ENCODE assay signal across 8 cellular contexts in genomic region chr14:24188251-24189058, GRCh38. TPM values are rescaled to one million over a fixed set of nuclear protein-coding genes. Genes with fewer than 3 reads are reported as not detected.
A peak's percentile ranks its signal among the peaks of the same experiment; 100 is the strongest.
DNase-seq lines count a peak whose midpoint lies in the region; FAIRE-seq and TF ChIP-seq lines count a peak whose summit lies in the region.

Gene IPO4, minus strand, starts transcription at chr14:24188816. Its CDS starts 29 bp downstream, at chr14:24188787.

- no peaks in the 10 kb centered on the region for H3K9me3 ChIP-seq in neuronal stem cell (replicated peaks in 1 of 2; ENCODE audit: control insufficient read depth in 2 of 2, insufficient read depth in 1 of 2, low read depth in 1 of 2, low read length in 2 of 2)
- H3K9me3 ChIP-seq in subcutaneous abdominal adipose tissue (ENCODE audit: control insufficient read depth in 5 of 5, low read length in 5 of 5), result no peaks in the 10 kb centered on the region

- H2BK12ac ChIP-seq in neuronal stem cell (ENCODE audit: low read length), result no peak within 1 kb of the TSS

- peak within 1 kb of the TSS; percentile 70 for H3K23ac ChIP-seq in neuronal stem cell (ENCODE audit: low read depth, low read length, poor library complexity)

- WGBS in neuronal stem cell (ENCODE audit: extremely low coverage in 2 of 2, insufficient read length in 2 of 2, insufficient replicate concordance in 1 of 2), 2 donors, result no CpG with 5 or more reads among the region's 65 CpGs

- H3K9ac ChIP-seq in neuronal stem cell (ENCODE audit: low read depth, low read length, poor library complexity), result peak within 1 kb of the TSS; percentile 90
- peak within 1 kb of the TSS; percentile 56 to 83 (median 78) for H3K9ac ChIP-seq in subcutaneous abdominal adipose tissue (ENCODE audit: low read length in 5 of 5)

- H3K4me3 ChIP-seq in HFF-Myc (replicated peaks; ENCODE audit: low read depth, low read length) (peak within 1 kb of the TSS; percentile 89), neuronal stem cell (ENCODE audit: low read length in 2 of 2) (peak within 1 kb of the TSS; percentile 79 to 94), subcutaneous abdominal adipose tissue (ENCODE audit: low read depth in 1 of 5, low read length in 5 of 5) (peak within 1 kb of the TSS; percentile 68 to 78 (median 74))

- no peak within 1 kb of the TSS for H3K4ac ChIP-seq in neuronal stem cell (ENCODE audit: low read length)

- peaks cover 9% of the 10 kb centered on the region for H3K79me1 ChIP-seq in neuronal stem cell (ENCODE audit: low read depth, low read length)

- no peak within 1 kb of the TSS for H2BK15ac ChIP-seq in neuronal stem cell (ENCODE audit: low read length)

- H3K18ac ChIP-seq in neuronal stem cell (ENCODE audit: low read length), result peak within 1 kb of the TSS; percentile 88

- no peak within 1 kb of the TSS for H2BK120ac ChIP-seq in neuronal stem cell (ENCODE audit: low read depth, low read length)

- no peak for FAIRE-seq in frontal cortex (lab: Jason Lieb, UNC)

- peaks cover 49 to 74% of the 10 kb centered on the region in 2 donors for H3K36me3 ChIP-seq in neuronal stem cell (replicated peaks in 1 of 2; ENCODE audit: control insufficient read depth in 2 of 2, insufficient read depth in 2 of 2, low read length in 2 of 2)
- H3K36me3 ChIP-seq in subcutaneous abdominal adipose tissue (ENCODE audit: control insufficient read depth in 5 of 5, insufficient read depth in 5 of 5, low read length in 5 of 5), result peaks cover 5 to 68% (median 54%) of the 10 kb centered on the region in 5 donors

- H4K91ac ChIP-seq in neuronal stem cell (ENCODE audit: low read depth, low read length, poor library complexity), result no peak within 1 kb of the TSS

- H3K4me2 ChIP-seq in neuronal stem cell (ENCODE audit: insufficient read depth, low read length, poor library complexity, severe bottlenecking), result peak within 1 kb of the TSS; percentile 92

- H3K27me3 ChIP-seq in neuronal stem cell (ENCODE audit: control insufficient read depth in 3 of 3, insufficient read depth in 3 of 3, low read depth in 1 of 3, low read length in 3 of 3) (no peaks in the 10 kb centered on the region), subcutaneous abdominal adipose tissue (ENCODE audit: control insufficient read depth in 5 of 5, insufficient read depth in 4 of 5, low read length in 5 of 5) (no peaks in the 10 kb centered on the region)

- H2AK5ac ChIP-seq in neuronal stem cell (ENCODE audit: low read depth, low read length), result peak within 1 kb of the TSS; percentile 38

- in situ Hi-C loops in SK-MEL-5 (cut with HindIII; ENCODE audit: low pct_unique_long_range_greater_than_20kb, low sequenced_read_pairs), result no loop called here

- H3K14ac ChIP-seq in neuronal stem cell (ENCODE audit: low read length), result no peak within 1 kb of the TSS

- H3K4me1 ChIP-seq in neuronal stem cell (ENCODE audit: control insufficient read depth in 2 of 2, insufficient read depth in 1 of 2, low read depth in 1 of 2, low read length in 2 of 2) (peaks cover 4 to 7% of the 10 kb centered on the region in 2 donors), subcutaneous abdominal adipose tissue (ENCODE audit: control insufficient read depth in 5 of 5, insufficient read depth in 5 of 5, low read length in 5 of 5) (peaks cover 6 to 20% (median 19%) of the 10 kb centered on the region in 5 donors)

- no peak for TF ChIP-seq CTCF in HFF-Myc (IDR thresholded peaks at IDR 0.05; ENCODE audit: low read depth, low read length, missing control alignments)

- peak within 1 kb of the TSS; percentile 26 for H2BK5ac ChIP-seq in neuronal stem cell (ENCODE audit: low read length)

- no peak within 1 kb of the TSS for H4K8ac ChIP-seq in neuronal stem cell (ENCODE audit: low read depth, low read length)

- peak; percentile 79 for DNase-seq in GM04503 (ENCODE audit: low read depth)
- DNase-seq in HFF-Myc (ENCODE audit: extremely low read depth, low read depth), result peak; percentile 94
- DNase-seq in NAMALWA (ENCODE audit: low spot score), result peak; percentile 97
- peak; percentile 96 for DNase-seq in SK-MEL-5 (ENCODE audit: low read depth, low spot score)
- peak; percentile 95 for DNase-seq in activated naive CD4-positive, alpha-beta T cell treated with Interleukin-2 at 50 U/mL for 16 hours
- DNase-seq in frontal cortex (ENCODE audit: low spot score in 2 of 2), result peak; percentile 96 to 100
- peak; percentile 93 for DNase-seq in neuronal stem cell (ENCODE audit: low spot score)

- peak within 1 kb of the TSS; percentile 86 for H2AFZ ChIP-seq in neuronal stem cell (ENCODE audit: low read length)

- H3K27ac ChIP-seq in neuronal stem cell (replicated peaks; ENCODE audit: low read length), result peak within 1 kb of the TSS; percentile 50
- H3K27ac ChIP-seq in subcutaneous abdominal adipose tissue (ENCODE audit: low read depth, low read length), result peak within 1 kb of the TSS; percentile 74

RNA-seq across cellular contexts. Expression of gene IPO4, which starts in this region (rescaled TPM):
- 52.1 and 67.3 TPM in 2 replicates for total RNA-seq in SK-MEL-5 (2014; rRNA removed; shearing (Covaris generic))
- polyA plus RNA-seq in SK-MEL-5 (2015; cell fraction: cytosol; rRNA removed), result 69.1 and 75.2 TPM in 2 replicates
- 128 and 137 TPM in 2 replicates for polyA plus RNA-seq in SK-MEL-5 (2015; cell fraction: nucleus; rRNA removed)
- total RNA-seq in frontal cortex, result 12.6 TPM
- 17.5 TPM for polyA plus RNA-seq in neuronal stem cell (2013, experiment 1 of 2)
- 17.9 TPM for polyA plus RNA-seq in neuronal stem cell (2013, experiment 2 of 2)

Comparison
In these comparisons a context has a peak if more than half of its experiments do, and no peak if none do; other contexts are left out.
1. Peak in every context shown above with its lines: DNase-seq, H3K4me3 ChIP-seq and H3K27ac ChIP-seq.